In genomic region chr1:92538048-92538412, GRCh38 we compare ENCODE assay signal across 10 cellular contexts. TPM values are rescaled to one million over a fixed set of nuclear protein-coding genes. Genes with fewer than 3 reads are reported as not detected.
DNase-seq lines count a peak whose midpoint lies in the region; ATAC-seq and TF ChIP-seq lines count a peak whose summit lies in the region.
"Had no signal": no experiment of that assay in that cellular context is flagged by ENCODE, and none has a peak within 500 bp of the region (broad histone marks: within the 10 kb centered on the region; RNA-seq: fewer than 3 reads in every experiment).

No MANE protein-coding gene starts in this region.

- DNase-seq in EH (ENCODE audit: low read depth) (peak; percentile 39), astrocyte of the spinal cord (ENCODE audit: low read depth, low spot score) (peak; percentile 5), cerebellar cortex (ENCODE audit: low spot score) (no peak), posterior vena cava (ENCODE audit: low spot score) (no peak), posterior cingulate gyrus (no peak), SW 1271 (lab: John Stamatoyannopoulos, UW) (no peak)
- DNase-seq: activated gamma-delta T cell treated with Interleukin-2 at 50 U/mL for 16 hours had no signal

- H3K4me3 ChIP-seq in astrocyte of the spinal cord (ENCODE audit: low read depth, low read length) = no peak overlapping the region

- TF ChIP-seq CTCF in astrocyte of the spinal cord (IDR thresholded peaks at IDR 0.05; ENCODE audit: low read depth, low read length) = no peak

- ATAC-seq in GM19397 (IDR thresholded peaks at IDR 0.05; ENCODE audit: unreplicated experiment) (peak; percentile 51), HG03196 (IDR thresholded peaks at IDR 0.05; ENCODE audit: unreplicated experiment) (peak; percentile 75)
- ATAC-seq: HCT116 had no signal

- intact Hi-C loops in posterior vena cava (cut with DNase I) = no loop called here
- intact Hi-C loops in posterior cingulate gyrus (cut with DNase I) = no loop called here

- in situ Hi-C loops in astrocyte of the spinal cord (cut with HindIII; ENCODE audit: low sequenced_read_pairs) = no loop called here

RNA-seq across cellular contexts. Expression of gene GFI1, which starts 51.3 kb away (rescaled TPM):
- total RNA-seq in posterior vena cava = 1 to 10 TPM in 1 of 2 donors, under 1 TPM in 1; 0.76 to 1.1 TPM

Comparison
In these comparisons a context has a peak if more than half of its experiments do, and no peak if none do; other contexts are left out.
1. DNase-seq: peak in EH (single experiment) and astrocyte of the spinal cord (single experiment); none in cerebellar cortex (single experiment), posterior vena cava (single experiment), posterior cingulate gyrus (0 of 10) and SW 1271 (0 of 2).